ENCODE assay signal across 15 cellular contexts in genomic region chr2:124805060-124805459, GRCh38.
DNase-seq lines count a peak whose midpoint lies in the region; ATAC-seq and TF ChIP-seq lines count a peak whose summit lies in the region.
"Had no signal": no experiment of that assay in that cellular context is flagged by ENCODE, and none has a peak within 500 bp of the region (broad histone marks: within the 10 kb centered on the region; RNA-seq: fewer than 3 reads in every experiment).

No MANE protein-coding gene starts in this region.

- peak; percentile 10 for DNase-seq in GM10248 (ENCODE audit: extremely low spot score)
- peak; percentile 80 for DNase-seq in MM.1S
- no peak for DNase-seq in islet precursor cell
- DNase-seq in NCI-H1092 (lab: John Stamatoyannopoulos, UW) = no peak
- DNase-seq in amniotic stem cell (lab: John Stamatoyannopoulos, UW) = no peak
- no peak for DNase-seq in AG20443 (ENCODE audit: low spot score)
- DNase-seq: activated CD4-positive, alpha-beta T cell treated with anti-CD3 and anti-CD28 coated beads, Interleukin-2, amount 50 U/mL, for 48 hours; adrenal gland; cerebellar nuclear complex; DMS53; NCI-H2081; NCI-H526 treated with DMSO at 0.1 percent for 48 hours had no signal

- H3K9ac ChIP-seq in MM.1S (ENCODE audit: low read length) = no peak overlapping the region
- H3K9ac ChIP-seq: parathyroid adenoma had no signal

- H4K20me1 ChIP-seq in MM.1S (ENCODE audit: insufficient read depth, low read length) = no peaks in the 10 kb centered on the region

- ATAC-seq in GM19025 (IDR thresholded peaks at IDR 0.05; ENCODE audit: low read depth, unreplicated experiment) (peak; percentile 94), HG02840 (IDR thresholded peaks at IDR 0.05; ENCODE audit: low FRiP score, unreplicated experiment) (peak; percentile 73)

- H3K36me3 ChIP-seq in MM.1S (replicated peaks; ENCODE audit: insufficient read depth, low read length) = no peaks in the 10 kb centered on the region
- H3K36me3 ChIP-seq: adrenal gland had no signal

- POLR2A ChIA-PET in GM10248 (lab: Yijun Ruan, JAX) = no interaction called here

- H3K27ac ChIP-seq in MM.1S (ENCODE audit: low read length) = no peak overlapping the region
- H3K27ac ChIP-seq: adrenal gland, parathyroid adenoma had no signal

- no peaks in the 10 kb centered on the region for H3K9me3 ChIP-seq in MM.1S (replicated peaks; ENCODE audit: insufficient read depth, low read length)
- H3K9me3 ChIP-seq: adrenal gland had no signal

- H2AFZ ChIP-seq in MM.1S (ENCODE audit: low read length) = no peak overlapping the region
- H2AFZ ChIP-seq: parathyroid adenoma had no signal

- H3K4me1 ChIP-seq in MM.1S (ENCODE audit: low read length) = peaks cover 14% of the 10 kb centered on the region; the same call in 1 of the 2 replicates
- H3K4me1 ChIP-seq: adrenal gland, parathyroid adenoma had no signal

- H3K79me2 ChIP-seq in MM.1S (ENCODE audit: low read length) = no peaks in the 10 kb centered on the region
- H3K79me2 ChIP-seq: parathyroid adenoma had no signal

- peaks cover 3% of the 10 kb centered on the region; the same call in 1 of the 2 replicates for H3F3A ChIP-seq in MM.1S (ENCODE audit: insufficient read depth, low read length)

- no peak for TF ChIP-seq CTCF in GM10248 (IDR thresholded peaks at IDR 0.05; ENCODE audit: control extremely low read depth, extremely low read depth, low read depth, missing control alignments)
- TF ChIP-seq CTCF in MM.1S (IDR thresholded peaks at IDR 0.05; ENCODE audit: low read length) = no peak

- no peak overlapping the region for H3K4me3 ChIP-seq in MM.1S (ENCODE audit: low read length)
- H3K4me3 ChIP-seq: adrenal gland had no signal

- H3K27me3 ChIP-seq in MM.1S (replicated peaks; ENCODE audit: insufficient read depth, low read length) = no peaks in the 10 kb centered on the region
- H3K27me3 ChIP-seq: adrenal gland had no signal

- CTCF ChIA-PET in GM10248 (lab: Yijun Ruan, JAX) = interaction anchor here (1.1 to 2.1 kb wide), 3 partner anchors 9 to 667 kb away, joined by 4 to 10 read pairs (median 5); no protein-coding TSS in a partner anchor

- no peaks in the 10 kb centered on the region for H3K9me2 ChIP-seq in MM.1S (replicated peaks; ENCODE audit: insufficient read depth, low read length)

- no peak overlapping the region for H3K4me2 ChIP-seq in MM.1S (ENCODE audit: low read depth, low read length)

Comparison
In these comparisons a context has a peak if more than half of its experiments do, and no peak if none do; other contexts are left out.
1. DNase-seq: peak in GM10248 (single experiment) and MM.1S (single experiment); none in islet precursor cell (single experiment), NCI-H1092 (single experiment), amniotic stem cell (single experiment) and AG20443 (single experiment).